ENCODE assay signal across 17 cellular contexts in the genomic region with DNA sequence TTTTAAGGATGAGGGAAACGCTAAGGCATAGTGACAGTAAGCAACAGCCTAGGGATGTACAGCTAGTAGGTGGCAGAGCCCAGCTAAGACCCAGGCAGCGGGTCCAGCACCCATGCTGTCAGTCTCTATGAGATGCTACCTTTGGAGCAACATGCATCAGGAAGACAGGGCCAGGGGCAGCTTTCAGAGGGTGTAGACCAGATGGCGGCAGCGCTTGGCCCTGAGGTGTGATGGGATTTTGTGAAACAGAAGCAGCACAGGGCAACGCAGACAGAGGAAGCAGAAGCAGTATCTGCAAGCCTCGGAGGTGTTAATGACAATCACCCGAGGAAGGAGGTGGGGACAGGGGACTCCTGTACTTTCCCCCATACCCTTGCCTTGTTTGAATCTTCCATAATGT. TPM values are rescaled to one million over a fixed set of nuclear protein-coding genes. Genes with fewer than 3 reads are reported as not detected.
DNase-seq lines count a peak whose midpoint lies in the region; ATAC-seq and TF ChIP-seq lines count a peak whose summit lies in the region.
"Had no signal": no experiment of that assay in that cellular context is flagged by ENCODE, and none has a peak within 500 bp of the region (broad histone marks: within the 10 kb centered on the region; RNA-seq: fewer than 3 reads in every experiment).

No MANE protein-coding gene starts in this region.

- no peak for TF ChIP-seq POLR2A in gastroesophageal sphincter (IDR thresholded peaks at IDR 0.05)

- no peak overlapping the region for H3K4me3 ChIP-seq in esophagus (ENCODE audit: low read depth in 1 of 2, low read length in 2 of 2)
- H3K4me3 ChIP-seq in gastroesophageal sphincter: no peak overlapping the region

- H3K27ac Mint-ChIP-seq in HFFc6: peak overlapping the region; percentile 79
- H3K27ac Mint-ChIP-seq: B cell; CD4-positive, alpha-beta memory T cell had no signal

- DNase-seq in HFFc6: no peak
- peak; percentile 63 for DNase-seq in posterior vena cava (ENCODE audit: low spot score)
- no peak for DNase-seq in activated T-cell treated with anti-CD3 and anti-CD28 coated beads, Interleukin-2, amount 50 U/mL, for 48 hours
- DNase-seq in NCI-H2081 (lab: John Stamatoyannopoulos, UW): no peak
- DNase-seq: ACHN; CD4-positive, alpha-beta memory T cell; MM.1S; NCI-H1105; NCI-H187; NCI-H2171; NCI-H748 treated with DMSO at 0.1 percent for 48 hours; SHP77 treated with DMSO at 0.1 percent for 48 hours had no signal

- intact Hi-C loops in posterior vena cava (cut with DNase I): no loop called here

- H3K9me3 ChIP-seq in esophagus (ENCODE audit: control insufficient read depth in 2 of 2, insufficient read depth in 1 of 2, low read depth in 1 of 2, low read length in 1 of 2) (no peaks in the 10 kb centered on the region), gastroesophageal sphincter (no peaks in the 10 kb centered on the region)

- H3K27ac ChIP-seq in 22Rv1 (peak overlapping the region; percentile 52), esophagus (ENCODE audit: low read depth in 2 of 2, low read length in 1 of 2) (peak overlapping the region; percentile 52 to 89), gastroesophageal sphincter (no peak overlapping the region)

- no peaks in the 10 kb centered on the region for H3K9me3 Mint-ChIP-seq in HFFc6
- H3K9me3 Mint-ChIP-seq: CD4-positive, alpha-beta memory T cell had no signal

- peaks cover 53% of the 10 kb centered on the region for H3K4me1 Mint-ChIP-seq in HFFc6 (ENCODE audit: low read depth)
- H3K4me1 Mint-ChIP-seq: B cell; CD4-positive, alpha-beta memory T cell had no signal

- H3K4me3 Mint-ChIP-seq in HFFc6: no peak overlapping the region
- H3K4me3 Mint-ChIP-seq: B cell; CD4-positive, alpha-beta memory T cell had no signal

- H3K4me1 ChIP-seq in esophagus (ENCODE audit: control insufficient read depth in 2 of 2, insufficient read depth in 2 of 2, low read length in 1 of 2): peaks cover 6 to 38% of the 10 kb centered on the region in 2 donors
- no peaks in the 10 kb centered on the region for H3K4me1 ChIP-seq in gastroesophageal sphincter

- peaks cover 2% of the 10 kb centered on the region; the same call in 1 of the 2 replicates for H3K27me3 Mint-ChIP-seq in HFFc6 (ENCODE audit: insufficient read depth)
- H3K27me3 Mint-ChIP-seq: CD4-positive, alpha-beta memory T cell had no signal

- TF ChIP-seq CTCF in 22Rv1 (IDR thresholded peaks at IDR 0.05): no peak
- no peak for TF ChIP-seq CTCF in HFFc6 (IDR thresholded peaks at IDR 0.05)
- no peak for TF ChIP-seq CTCF in gastroesophageal sphincter (IDR thresholded peaks at IDR 0.05)

- H3K36me3 Mint-ChIP-seq in HFFc6 (ENCODE audit: low read depth): no peaks in the 10 kb centered on the region
- H3K36me3 Mint-ChIP-seq: CD4-positive, alpha-beta memory T cell had no signal

- TF ChIP-seq EP300 in gastroesophageal sphincter (IDR thresholded peaks at IDR 0.05): no peak

- WGBS in esophagus, 2 donors: 89 to 91% methylated on average over 7 of the region's 7 CpGs
- 77 to 82% methylated on average over 3 to 5 of the region's 7 CpGs for WGBS in gastroesophageal sphincter (ENCODE audit: low coverage in 1 of 2), 2 donors

- no peak for ATAC-seq in gastroesophageal sphincter
- no peak for ATAC-seq in HG03439 (IDR thresholded peaks at IDR 0.05; ENCODE audit: unreplicated experiment)

- H3K36me3 ChIP-seq in esophagus (ENCODE audit: control insufficient read depth in 2 of 2, insufficient read depth in 2 of 2, low read length in 1 of 2): no peaks in the 10 kb centered on the region
- H3K36me3 ChIP-seq in gastroesophageal sphincter: no peaks in the 10 kb centered on the region

- H3K27me3 ChIP-seq in esophagus (ENCODE audit: control insufficient read depth in 1 of 2, insufficient read depth in 2 of 2, low read length in 2 of 2) (no peaks in the 10 kb centered on the region), gastroesophageal sphincter (no peaks in the 10 kb centered on the region)

RNA-seq across cellular contexts. Expression of a gene that starts 43.2 kb away (rescaled TPM):
- total RNA-seq in HFFc6 (2021; fragmentation: NEBNext Ultra II Directional; extraction: Animal tissue kit (Norgen Biotek cat#: 25700)): 100 to 1,000 TPM in 5 of 6 experiments, 10 to 100 TPM in 1; 92.1 to 141 (median 133) TPM
- 100 to 1,000 TPM; 239 to 334 TPM for polyA plus RNA-seq in esophagus
- total RNA-seq in posterior vena cava (1 to 10 TPM; 1.2 to 3.0 TPM), gastroesophageal sphincter (10 to 100 TPM in 1 of 4 donors, 1 to 10 TPM in 3; 1.1 to 29.5 (median 1.8) TPM)
- total RNA-seq: B cell had no signal
- polyA plus RNA-seq: CD4-positive, alpha-beta memory T cell had no signal

Comparison
In these comparisons a context has a peak if more than half of its experiments do, and no peak if none do; other contexts are left out.
1. H3K27ac ChIP-seq: peak in 22Rv1 (single experiment) and esophagus (2 of 2); none in gastroesophageal sphincter (0 of 4).